Comparison of ENCODE assay signal across 12 cellular contexts in the genomic region with DNA sequence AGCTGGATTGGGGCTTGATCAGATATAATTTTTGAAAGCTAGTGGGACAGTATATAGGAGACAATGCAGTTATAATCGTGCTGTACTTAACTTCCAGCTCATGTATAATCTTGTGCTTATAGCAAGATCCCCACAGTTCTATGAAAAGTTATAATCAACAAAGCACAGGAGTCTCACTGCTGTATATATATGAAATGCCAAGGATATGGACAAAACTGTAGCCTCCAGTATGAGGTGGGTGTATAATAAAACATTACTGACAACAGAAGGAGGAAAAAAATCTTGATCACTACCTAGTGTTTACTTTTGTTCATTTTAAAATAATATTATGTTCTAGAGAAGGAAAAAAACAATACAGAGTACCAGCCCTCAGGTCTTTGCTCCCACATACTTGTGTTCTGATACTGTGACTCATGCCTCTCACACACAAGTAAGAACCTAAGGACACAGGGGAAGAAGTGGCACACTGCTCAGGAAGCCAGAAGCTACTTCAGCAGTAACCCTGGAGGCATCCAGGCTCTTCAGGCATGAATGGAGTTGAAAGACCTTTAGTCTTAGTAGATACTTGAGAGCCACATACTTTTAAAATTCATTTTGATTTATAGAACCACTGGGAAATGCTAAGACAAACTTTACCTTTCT.
DNase-seq lines count a peak whose midpoint lies in the region; ATAC-seq and TF ChIP-seq lines count a peak whose summit lies in the region.
"Had no signal": no experiment of that assay in that cellular context is flagged by ENCODE, and none has a peak within 500 bp of the region (broad histone marks: within the 10 kb centered on the region; RNA-seq: fewer than 3 reads in every experiment).

No MANE protein-coding gene starts in this region.

- H3K27me3 ChIP-seq in MG63 = no peaks in the 10 kb centered on the region

- H3K36me3 ChIP-seq in MG63 = no peaks in the 10 kb centered on the region

- H3K4me3 Mint-ChIP-seq in glutamatergic neuron (ENCODE audit: unreplicated experiment) = no peak overlapping the region
- H3K4me3 Mint-ChIP-seq: B cell, IgD-negative memory B cell had no signal

- no peaks in the 10 kb centered on the region for H3K9me3 ChIP-seq in MG63
- H3K9me3 ChIP-seq: psoas muscle had no signal

- H3K4me1 Mint-ChIP-seq in glutamatergic neuron (ENCODE audit: low read depth, unreplicated experiment) = no peaks in the 10 kb centered on the region
- H3K4me1 Mint-ChIP-seq: B cell, IgD-negative memory B cell had no signal

- no peak overlapping the region for H3K4me3 ChIP-seq in MG63
- no peak overlapping the region for H3K4me3 ChIP-seq in cardiac fibroblast (replicated peaks in 1 of 2; ENCODE audit: low read depth in 2 of 2, low read length in 2 of 2)
- H3K4me3 ChIP-seq: psoas muscle had no signal

- H3K36me3 Mint-ChIP-seq in glutamatergic neuron (ENCODE audit: unreplicated experiment) = no peaks in the 10 kb centered on the region
- H3K36me3 Mint-ChIP-seq: IgD-negative memory B cell had no signal

- H3K9me3 Mint-ChIP-seq in glutamatergic neuron (ENCODE audit: unreplicated experiment) = no peaks in the 10 kb centered on the region

- H3K27ac Mint-ChIP-seq in glutamatergic neuron (ENCODE audit: unreplicated experiment) = no peak overlapping the region
- H3K27ac Mint-ChIP-seq: B cell, IgD-negative memory B cell had no signal

- DNase-seq in AG08396 (ENCODE audit: low spot score) (peak; percentile 23), MG63 (peak; percentile 3), cardiac fibroblast (ENCODE audit: low read depth in 2 of 2) (peak; percentile 56 to 75), kidney tubule cell (ENCODE audit: low spot score) (peak; percentile 84), GM20000 (ENCODE audit: low spot score) (no peak), glutamatergic neuron (no peak), NCI-H82 treated with DMSO at 0.1 percent for 48 hours (lab: John Stamatoyannopoulos, UW; ENCODE audit: unreplicated experiment) (no peak)
- DNase-seq: NCI-H2029, psoas muscle had no signal

- TF ChIP-seq CTCF in cardiac fibroblast (IDR thresholded peaks at IDR 0.05; ENCODE audit: low read depth, low read length) (no peak), GM20000 (IDR thresholded peaks at IDR 0.05; ENCODE audit: extremely low read depth, missing control alignments) (no peak), glutamatergic neuron (IDR thresholded peaks at IDR 0.05; ENCODE audit: partially characterized antibody, unreplicated experiment) (no peak)

- ATAC-seq in HG02884 (IDR thresholded peaks at IDR 0.05; ENCODE audit: unreplicated experiment) = no peak
- ATAC-seq: psoas muscle had no signal

- H3K27me3 Mint-ChIP-seq in glutamatergic neuron (ENCODE audit: unreplicated experiment) = no peaks in the 10 kb centered on the region
- H3K27me3 Mint-ChIP-seq: IgD-negative memory B cell had no signal

Comparison
In these comparisons a context has a peak if more than half of its experiments do, and no peak if none do; other contexts are left out.
1. DNase-seq: peak in AG08396 (single experiment), MG63 (single experiment), cardiac fibroblast (2 of 2) and kidney tubule cell (single experiment); none in GM20000 (single experiment), glutamatergic neuron (single experiment) and NCI-H82 treated with DMSO at 0.1 percent for 48 hours (single experiment).